Comparison of ENCODE assay signal across 8 cellular contexts in the genomic region with DNA sequence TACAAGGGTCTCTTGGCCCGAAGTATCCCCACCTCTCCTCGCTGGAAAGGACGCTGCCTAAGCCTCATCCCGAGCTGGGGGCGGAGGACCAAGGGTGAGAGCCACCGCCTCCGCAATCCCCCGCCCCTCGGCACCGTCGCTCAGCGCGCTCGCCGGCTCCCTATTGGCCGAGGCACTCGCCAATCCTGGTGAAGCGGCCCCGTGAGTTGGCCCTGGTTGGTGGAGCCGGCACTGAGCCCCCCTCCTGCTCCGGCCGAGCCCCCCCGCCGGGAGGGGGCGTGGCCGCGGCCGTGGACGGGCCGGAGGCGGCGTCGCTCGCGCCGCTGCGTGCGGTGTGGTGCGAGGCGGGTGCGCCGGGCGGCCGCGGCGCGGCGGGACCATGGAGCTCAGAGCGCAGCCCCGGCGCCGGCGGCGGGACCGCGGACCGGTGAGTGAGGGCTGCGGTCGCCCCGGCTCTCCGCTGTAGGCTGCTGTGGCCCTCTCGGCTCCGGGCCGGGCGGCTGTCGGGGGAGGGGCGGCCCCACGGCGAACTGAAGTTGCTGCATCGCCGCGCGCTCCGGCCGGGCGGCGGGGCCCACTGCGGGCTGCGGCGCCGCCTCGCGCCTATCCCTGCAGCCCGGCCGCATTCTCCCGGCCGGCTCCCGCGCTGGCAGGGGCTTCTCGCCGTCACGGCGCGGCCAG. TPM values are rescaled to one million over a fixed set of nuclear protein-coding genes. Genes with fewer than 3 reads are reported as not detected.
DNase-seq lines count a peak whose midpoint lies in the region; ATAC-seq and TF ChIP-seq lines count a peak whose summit lies in the region.

A gene with protein sequence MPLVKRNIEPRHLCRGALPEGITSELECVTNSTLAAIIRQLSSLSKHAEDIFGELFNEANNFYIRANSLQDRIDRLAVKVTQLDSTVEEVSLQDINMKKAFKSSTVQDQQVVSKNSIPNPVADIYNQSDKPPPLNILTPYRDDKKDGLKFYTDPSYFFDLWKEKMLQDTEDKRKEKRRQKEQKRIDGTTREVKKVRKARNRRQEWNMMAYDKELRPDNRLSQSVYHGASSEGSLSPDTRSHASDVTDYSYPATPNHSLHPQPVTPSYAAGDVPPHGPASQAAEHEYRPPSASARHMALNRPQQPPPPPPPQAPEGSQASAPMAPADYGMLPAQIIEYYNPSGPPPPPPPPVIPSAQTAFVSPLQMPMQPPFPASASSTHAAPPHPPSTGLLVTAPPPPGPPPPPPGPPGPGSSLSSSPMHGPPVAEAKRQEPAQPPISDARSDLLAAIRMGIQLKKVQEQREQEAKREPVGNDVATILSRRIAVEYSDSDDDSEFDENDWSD (plus strand): TSS at position 291 of the 681 bp plus-strand sequence. CDS start 84,588 bp downstream, outside the sequence.

- DNase-seq in AG09309 (ENCODE audit: low read depth) = peak; percentile 64
- peak; percentile 95 for DNase-seq in NCI-H2227 (lab: John Stamatoyannopoulos, UW; ENCODE audit: unreplicated experiment)
- peak; percentile 49 for DNase-seq in activated CD8-positive, alpha-beta T cell treated with anti-CD3 and anti-CD28 coated beads for 36 hours
- peak; percentile 19 for DNase-seq in epithelial cell of proximal tubule (ENCODE audit: low read depth)
- peak; percentile 96 for DNase-seq in mesenteric fat pad (ENCODE audit: low spot score)
- peak; percentile 7 for DNase-seq in stimulated activated CD8-positive, alpha-beta memory T cell treated with anti-CD3 and anti-CD28 coated beads, Interleukin-7, amount 100 ng/mL, for 24 hours (ENCODE audit: low read depth)

- no peaks in the 10 kb centered on the region for H3K4me1 Mint-ChIP-seq in activated CD8-positive, alpha-beta T cell treated with anti-CD3 and anti-CD28 coated beads for 36 hours (ENCODE audit: low read depth)

- intact Hi-C loops in activated CD8-positive, alpha-beta T cell treated with anti-CD3 and anti-CD28 coated beads for 36 hours (cut with micrococcal nuclease) = no loop called here

- H3K27me3 Mint-ChIP-seq in activated CD8-positive, alpha-beta T cell treated with anti-CD3 and anti-CD28 coated beads for 36 hours = peaks cover 39% of the 10 kb centered on the region

- H3K36me3 Mint-ChIP-seq in activated CD8-positive, alpha-beta T cell treated with anti-CD3 and anti-CD28 coated beads for 36 hours (ENCODE audit: low read depth) = no peaks in the 10 kb centered on the region

- H3K4me3 ChIP-seq in AG09309 (ENCODE audit: control insufficient read depth, low read depth, low read length) (peak within 1 kb of the TSS; percentile 56), epithelial cell of proximal tubule (ENCODE audit: low read depth, low read length) (peak within 1 kb of the TSS; percentile 68)

- no peak within 1 kb of the TSS for H3K27ac Mint-ChIP-seq in activated CD8-positive, alpha-beta T cell treated with anti-CD3 and anti-CD28 coated beads for 36 hours

- TF ChIP-seq CTCF in AG09309 (IDR thresholded peaks at IDR 0.05; ENCODE audit: control insufficient read depth, insufficient read depth, low read depth, low read length, missing control alignments) = no peak
- TF ChIP-seq CTCF in activated CD8-positive, alpha-beta T cell treated with anti-CD3 and anti-CD28 coated beads for 36 hours (IDR thresholded peaks at IDR 0.05) = no peak
- no peak for TF ChIP-seq CTCF in epithelial cell of proximal tubule (conservative IDR thresholded peaks at IDR 0.05; ENCODE audit: low read depth, low read length)

- H3K9me3 Mint-ChIP-seq in activated CD8-positive, alpha-beta T cell treated with anti-CD3 and anti-CD28 coated beads for 36 hours = no peaks in the 10 kb centered on the region

- H3K4me3 Mint-ChIP-seq in activated CD8-positive, alpha-beta T cell treated with anti-CD3 and anti-CD28 coated beads for 36 hours = peak within 1 kb of the TSS; percentile 38

- ATAC-seq in GM19035 (IDR thresholded peaks at IDR 0.05; ENCODE audit: unreplicated experiment) (peak; percentile 93), HG03175 (IDR thresholded peaks at IDR 0.05; ENCODE audit: unreplicated experiment) (peak; percentile 91)
- peak; percentile 95 for ATAC-seq in activated CD8-positive, alpha-beta T cell treated with anti-CD3 and anti-CD28 coated beads for 36 hours

- POLR2A ChIA-PET in activated CD8-positive, alpha-beta T cell treated with anti-CD3 and anti-CD28 coated beads for 36 hours (lab: Charles Lee) = no interaction called here

- CTCF ChIA-PET in activated CD8-positive, alpha-beta T cell treated with anti-CD3 and anti-CD28 coated beads for 36 hours (lab: Charles Lee) = no interaction called here

RNA-seq across cellular contexts. Expression of the gene that starts here (rescaled TPM):
- under 1 TPM; 0.07 to 0.09 TPM for total RNA-seq in activated CD8-positive, alpha-beta T cell treated with anti-CD3 and anti-CD28 coated beads for 36 hours
- total RNA-seq in epithelial cell of proximal tubule = 3.0 and 3.8 TPM in 2 replicates
- total RNA-seq in mesenteric fat pad = 136 TPM

Comparison
In these comparisons a context has a peak if more than half of its experiments do, and no peak if none do; other contexts are left out.
1. Peak in every context shown above with its lines: DNase-seq, ATAC-seq and H3K4me3 ChIP-seq.
2. RNA of the gene that starts here (total RNA-seq): 136 TPM in mesenteric fat pad (single experiment); 3.0 to 3.8 TPM in epithelial cell of proximal tubule and 0.07 to 0.09 TPM in activated CD8-positive, alpha-beta T cell treated with anti-CD3 and anti-CD28 coated beads for 36 hours; every median in the first group is over 10 times any median in the second.
3. Peak in DNase-seq and ATAC-seq in activated CD8-positive, alpha-beta T cell treated with anti-CD3 and anti-CD28 coated beads for 36 hours; RNA of the gene not detected or under 1 TPM.
4. DNase-seq: peak in every context shown above with its lines; median percentile 96 in mesenteric fat pad; 95 in NCI-H2227; 64 in AG09309; 49 in activated CD8-positive, alpha-beta T cell treated with anti-CD3 and anti-CD28 coated beads for 36 hours; 19 in epithelial cell of proximal tubule; 7 in stimulated activated CD8-positive, alpha-beta memory T cell treated with anti-CD3 and anti-CD28 coated beads, Interleukin-7, amount 100 ng/mL, for 24 hours.